21 cellular contexts compared by ENCODE assay signal in genomic region chr18:10047237-10047636, GRCh38.
DNase-seq lines count a peak whose midpoint lies in the region; ATAC-seq and TF ChIP-seq lines count a peak whose summit lies in the region.
"Had no signal": no experiment of that assay in that cellular context is flagged by ENCODE, and none has a peak within 500 bp of the region (broad histone marks: within the 10 kb centered on the region; RNA-seq: fewer than 3 reads in every experiment).

No MANE protein-coding gene starts in this region.

- DNase-seq in H4 (ENCODE audit: low spot score): peak; percentile 53
- peak; percentile 88 for DNase-seq in amniotic epithelial cell (ENCODE audit: low read depth)
- DNase-seq in fibroblast of villous mesenchyme (ENCODE audit: low read depth): peak; percentile 88
- DNase-seq in RPMI8226: no peak
- DNase-seq in gastrocnemius medialis: no peak
- no peak for DNase-seq in endothelial cell (ENCODE audit: low spot score)
- no peak for DNase-seq in SW 1271 (lab: John Stamatoyannopoulos, UW)
- DNase-seq: activated CD4-positive, alpha-beta T cell treated with anti-CD3 and anti-CD28 coated beads for 1 hour; activated CD8-positive, alpha-beta memory T cell treated with anti-CD3 and anti-CD28 coated beads, Interleukin-2, amount 10 ng/mL, durations not matched to agents 7 days and 5 days; activated effector memory CD4-positive, alpha-beta T cell treated with anti-CD3 and anti-CD28 coated beads, Interleukin-2, amount 50 U/mL, for 16 hours; anterior cingulate cortex; colonic mucosa; DMS153; hypothalamus; left cardiac atrium; NCI-H1048; SHP77 treated with DMSO at 0.1 percent for 48 hours had no signal

- ATAC-seq in gastrocnemius medialis: no peak
- ATAC-seq: activated CD8-positive, alpha-beta memory T cell treated with anti-CD3 and anti-CD28 coated beads, Interleukin-2, amount 10 ng/mL, durations not matched to agents 7 days and 5 days; left cardiac atrium had no signal

- H3K27me3 Mint-ChIP-seq in endothelial cell (ENCODE audit: unreplicated experiment): no peaks in the 10 kb centered on the region
- H3K27me3 Mint-ChIP-seq: activated CD8-positive, alpha-beta memory T cell treated with anti-CD3 and anti-CD28 coated beads, Interleukin-2, amount 10 ng/mL, durations not matched to agents 7 days and 5 days had no signal

- no peak for TF ChIP-seq POLR2A in gastrocnemius medialis (IDR thresholded peaks at IDR 0.05)

- H3K36me3 ChIP-seq in stomach smooth muscle (ENCODE audit: control insufficient read depth in 2 of 2, insufficient read depth in 2 of 2, low read length in 2 of 2) (no peaks in the 10 kb centered on the region), gastrocnemius medialis (no peaks in the 10 kb centered on the region)
- H3K36me3 ChIP-seq: colonic mucosa had no signal

- no peak overlapping the region for H3K27ac Mint-ChIP-seq in endothelial cell (ENCODE audit: unreplicated experiment)
- H3K27ac Mint-ChIP-seq: activated CD8-positive, alpha-beta memory T cell treated with anti-CD3 and anti-CD28 coated beads, Interleukin-2, amount 10 ng/mL, durations not matched to agents 7 days and 5 days had no signal

- H3K4me1 ChIP-seq in stomach smooth muscle (ENCODE audit: control insufficient read depth, insufficient read depth, low read length) (peaks cover 40% of the 10 kb centered on the region), gastrocnemius medialis (peaks cover 0 to 4% of the 10 kb centered on the region in 2 donors)
- H3K4me1 ChIP-seq: colonic mucosa, parathyroid adenoma had no signal

- H3K27me3 ChIP-seq in stomach smooth muscle (ENCODE audit: control insufficient read depth in 1 of 2, insufficient read depth in 2 of 2, low read length in 2 of 2) (no peaks in the 10 kb centered on the region), gastrocnemius medialis (peaks cover 0 to 2% (median 0%) of the 10 kb centered on the region in 3 donors)
- H3K27me3 ChIP-seq: colonic mucosa had no signal

- H3K4me1 Mint-ChIP-seq in endothelial cell (ENCODE audit: unreplicated experiment): no peaks in the 10 kb centered on the region
- H3K4me1 Mint-ChIP-seq: activated CD8-positive, alpha-beta memory T cell treated with anti-CD3 and anti-CD28 coated beads, Interleukin-2, amount 10 ng/mL, durations not matched to agents 7 days and 5 days had no signal

- H3K36me3 Mint-ChIP-seq in endothelial cell (ENCODE audit: low read depth, unreplicated experiment): no peaks in the 10 kb centered on the region
- H3K36me3 Mint-ChIP-seq: activated CD8-positive, alpha-beta memory T cell treated with anti-CD3 and anti-CD28 coated beads, Interleukin-2, amount 10 ng/mL, durations not matched to agents 7 days and 5 days had no signal

- intact Hi-C loops in gastrocnemius medialis (cut with DNase I; ENCODE audit: low total_unique reads): loop anchor here (10.0 kb wide), 1 partner anchor 258 kb away; no protein-coding TSS in a partner anchor

- H3K9ac ChIP-seq in stomach smooth muscle (ENCODE audit: low read length in 2 of 2): no peak overlapping the region
- H3K9ac ChIP-seq: parathyroid adenoma had no signal

- H3K9me3 Mint-ChIP-seq in endothelial cell (ENCODE audit: unreplicated experiment): no peaks in the 10 kb centered on the region

- H3K4me3 Mint-ChIP-seq in endothelial cell (ENCODE audit: unreplicated experiment): no peak overlapping the region
- H3K4me3 Mint-ChIP-seq: activated CD8-positive, alpha-beta memory T cell treated with anti-CD3 and anti-CD28 coated beads, Interleukin-2, amount 10 ng/mL, durations not matched to agents 7 days and 5 days had no signal

- H3K4me3 ChIP-seq in fibroblast of villous mesenchyme (ENCODE audit: low read depth, low read length): no peak overlapping the region
- no peak overlapping the region for H3K4me3 ChIP-seq in stomach smooth muscle (ENCODE audit: low read length in 2 of 2)
- no peak overlapping the region for H3K4me3 ChIP-seq in gastrocnemius medialis
- H3K4me3 ChIP-seq: colonic mucosa, skin epidermis had no signal

- H3K9me3 ChIP-seq in stomach smooth muscle (ENCODE audit: control insufficient read depth in 2 of 2, low read length in 2 of 2) (peaks cover 0 to 7% of the 10 kb centered on the region in 2 donors), gastrocnemius medialis (peaks cover 0 to 3% (median 0%) of the 10 kb centered on the region in 3 donors)
- H3K9me3 ChIP-seq: colonic mucosa had no signal

- in situ Hi-C loops in gastrocnemius medialis (cut with MboI; ENCODE audit: low sequenced_read_pairs in 4 of 4): no loop called here

- H3K27ac ChIP-seq in stomach smooth muscle (ENCODE audit: low read length): peak overlapping the region; percentile 69
- no peak overlapping the region for H3K27ac ChIP-seq in gastrocnemius medialis
- H3K27ac ChIP-seq: C4-2B, colonic mucosa, parathyroid adenoma had no signal

- TF ChIP-seq CTCF in fibroblast of villous mesenchyme (IDR thresholded peaks at IDR 0.05; ENCODE audit: insufficient read depth, low read depth, low read length) (no peak), gastrocnemius medialis (IDR thresholded peaks at IDR 0.05 in 4 of 5, conservative IDR thresholded peaks at IDR 0.05 in 1 of 5) (no peak), endothelial cell (IDR thresholded peaks at IDR 0.05; ENCODE audit: unreplicated experiment) (no peak)

Comparison
In these comparisons a context has a peak if more than half of its experiments do, and no peak if none do; other contexts are left out.
1. DNase-seq: peak in H4 (single experiment), amniotic epithelial cell (single experiment) and fibroblast of villous mesenchyme (single experiment); none in RPMI8226 (single experiment), gastrocnemius medialis (0 of 2), endothelial cell (single experiment) and SW 1271 (0 of 2).